ENCODE assay signal across 33 cellular contexts in genomic region chr5:174314261-174314660, GRCh38.
"Had no signal": no experiment of that assay in that cellular context is flagged by ENCODE, and none has a peak within 500 bp of the region (broad histone marks: within the 10 kb centered on the region; RNA-seq: fewer than 3 reads in every experiment).

No MANE protein-coding gene starts in this region.

- H3K9me3 ChIP-seq: adrenal gland, body of pancreas, breast epithelium, MG63, Peyer's patch had no signal

- H3K9me3 Mint-ChIP-seq: activated CD4-positive, alpha-beta memory T cell treated with anti-CD3 and anti-CD28 coated beads for 36 hours; activated naive CD4-positive, alpha-beta T cell treated with anti-CD3 and anti-CD28 coated beads for 36 hours; activated naive CD4-positive, alpha-beta T cell treated with anti-CD3 and anti-CD28 coated beads, Interleukin-2, amount 50 U/mL, for 72 hours; activated T-cell treated with anti-CD3 and anti-CD28 coated beads, Interleukin-2, amount 50 U/mL, for 4 hours had no signal

- FAIRE-seq: astrocyte had no signal

- H3K27ac Mint-ChIP-seq: activated B cell treated with CpG ODN at 0.5 μM for 24 hours; activated CD4-positive, alpha-beta memory T cell treated with anti-CD3 and anti-CD28 coated beads for 36 hours; activated naive CD4-positive, alpha-beta T cell treated with anti-CD3 and anti-CD28 coated beads for 36 hours; activated naive CD4-positive, alpha-beta T cell treated with anti-CD3 and anti-CD28 coated beads, Interleukin-2, amount 50 U/mL, for 72 hours had no signal

- H3K27me3 ChIP-seq: adrenal gland, breast epithelium, Peyer's patch had no signal

- H3K4me3 ChIP-seq: adrenal gland, body of pancreas, breast epithelium, MG63, Peyer's patch had no signal

- H3K36me3 ChIP-seq: adrenal gland, breast epithelium, MG63, Peyer's patch had no signal

- H3K36me3 Mint-ChIP-seq: activated CD4-positive, alpha-beta memory T cell treated with anti-CD3 and anti-CD28 coated beads for 36 hours; activated naive CD4-positive, alpha-beta T cell treated with anti-CD3 and anti-CD28 coated beads, Interleukin-2, amount 50 U/mL, for 72 hours had no signal

- H3K4me1 ChIP-seq: breast epithelium had no signal

- H3K4me3 Mint-ChIP-seq: activated B cell treated with CpG ODN at 0.5 μM for 24 hours; activated CD4-positive, alpha-beta memory T cell treated with anti-CD3 and anti-CD28 coated beads for 36 hours; activated naive CD4-positive, alpha-beta T cell treated with anti-CD3 and anti-CD28 coated beads for 36 hours; activated T-cell treated with anti-CD3 and anti-CD28 coated beads, Interleukin-2, amount 50 U/mL, for 4 hours had no signal

- H3K27ac ChIP-seq: adrenal gland, body of pancreas, breast epithelium, Peyer's patch, VCaP had no signal

- ATAC-seq: activated naive CD4-positive, alpha-beta T cell treated with anti-CD3 and anti-CD28 coated beads, Interleukin-2, amount 50 U/mL, for 72 hours; activated T-cell treated with anti-CD3 and anti-CD28 coated beads, Interleukin-2, amount 50 U/mL, for 4 hours; body of pancreas; PC-3 had no signal

- DNase-seq: activated B cell treated with CpG ODN at 0.5 μM for 24 hours; activated CD4-positive, alpha-beta memory T cell treated with anti-CD3 and anti-CD28 coated beads for 36 hours; activated CD4-positive, alpha-beta T cell treated with anti-CD3 and anti-CD28 coated beads for 4 hours; activated CD4-positive, alpha-beta T cell treated with anti-CD3 and anti-CD28 coated beads, Interleukin-2, amount 50 U/mL, for 1 hour; activated CD4-positive, CD25-positive, alpha-beta regulatory T cell treated with anti-CD3 and anti-CD28 coated beads, Interleukin-2, amount 50 U/mL, for 72 hours; activated gamma-delta T cell treated with Interleukin-2 at 50 U/mL for 16 hours; activated naive CD4-positive, alpha-beta T cell treated with anti-CD3 and anti-CD28 coated beads for 36 hours; activated T-cell treated with anti-CD3 and anti-CD28 coated beads for 4 hours; activated T-cell treated with anti-CD3 and anti-CD28 coated beads, Interleukin-2, amount 50 U/mL, for 4 hours; body of pancreas; Kasumi-1; KG1; MG63; NCI-H1048; NCI-H1105 treated with DMSO at 0.1 percent for 48 hours; NCI-H1436; NCI-H1694; NCI-H2029; NCI-H345; NCI-H524 treated with DMSO at 0.1 percent for 48 hours; PC-3; RPMI8226; SHP77 treated with DMSO at 0.1 percent for 48 hours; SW 1271; T-helper 1 cell; T-helper 2 cell; T-helper 9 cell had no signal
